Comparison of ENCODE assay signal across 8 cellular contexts in genomic region chr12:69739287-69740191, GRCh38. TPM values are rescaled to one million over a fixed set of nuclear protein-coding genes. Genes with fewer than 3 reads are reported as not detected.
DNase-seq lines count a peak whose midpoint lies in the region; TF ChIP-seq lines count a peak whose summit lies in the region.

No MANE protein-coding gene starts in this region.

- H3K36me3 ChIP-seq in HEK293 (ENCODE audit: control insufficient read depth in 2 of 2, insufficient read depth in 1 of 2, low read length in 2 of 2) (no peaks in the 10 kb centered on the region), MM.1S (replicated peaks; ENCODE audit: insufficient read depth, low read length) (no peaks in the 10 kb centered on the region), left ventricle myocardium inferior (no peaks in the 10 kb centered on the region)

- H3K4me1 ChIP-seq in HEK293 (ENCODE audit: control insufficient read depth, insufficient read depth, low read length) (peaks cover 4% of the 10 kb centered on the region; the same call in 1 of the 2 replicates), MM.1S (ENCODE audit: low read length) (0 out of 2 replicates have a peak, but pooled peaks cover 6% of the 10 kb centered on the region), left ventricle myocardium inferior (peaks cover 31% of the 10 kb centered on the region)

- H4K20me1 ChIP-seq in MM.1S (ENCODE audit: insufficient read depth, low read length): no peaks in the 10 kb centered on the region

- peak overlapping the region; percentile 75 for H2AFZ ChIP-seq in MM.1S (ENCODE audit: low read length)

- intact Hi-C loops in left ventricle myocardium inferior (cut with micrococcal nuclease): no loop called here
- intact Hi-C loops in posterior vena cava (cut with DNase I): no loop called here

- no peaks in the 10 kb centered on the region for H3K27me3 ChIP-seq in MM.1S (replicated peaks; ENCODE audit: insufficient read depth, low read length)
- peaks cover 7% of the 10 kb centered on the region for H3K27me3 ChIP-seq in left ventricle myocardium inferior (ENCODE audit: low read depth)

- H3K79me2 ChIP-seq in MM.1S (ENCODE audit: low read length): peaks cover 47% of the 10 kb centered on the region

- POLR2A ChIA-PET in HEK293 (lab: Yijun Ruan, JAX): interaction anchor here (0.6 kb wide), 1 partner anchor 8 kb away, joined by 3 read pairs; no protein-coding TSS in a partner anchor

- peak overlapping the region; percentile 67 for H3K4me2 ChIP-seq in MM.1S (ENCODE audit: low read depth, low read length)

- H3K9me2 ChIP-seq in MM.1S (replicated peaks; ENCODE audit: insufficient read depth, low read length): no peaks in the 10 kb centered on the region

- no peaks in the 10 kb centered on the region for H3K9me3 ChIP-seq in HEK293 (ENCODE audit: control insufficient read depth, insufficient read depth, low read depth, low read length)
- no peaks in the 10 kb centered on the region for H3K9me3 ChIP-seq in MM.1S (replicated peaks; ENCODE audit: insufficient read depth, low read length)
- no peaks in the 10 kb centered on the region for H3K9me3 ChIP-seq in left ventricle myocardium inferior (replicated peaks)

- DNase-seq in GF-D8 (lab: John Stamatoyannopoulos, UW) (peak; percentile 12), MM.1S (peak; percentile 66), SKM-1 treated with dmso at 0.1 percent for 144 hours (lab: John Stamatoyannopoulos, UW; ENCODE audit: unreplicated experiment) (peak; percentile 38), left ventricle myocardium inferior (peak; percentile 23), posterior vena cava (ENCODE audit: low spot score) (peak; percentile 81), ureter (ENCODE audit: low spot score) (peak; percentile 48)
- peak; percentile 39 for DNase-seq in activated naive CD8-positive, alpha-beta T cell treated with anti-CD3 and anti-CD28 coated beads, Interleukin-2, amount 50 U/mL, for 16 hours (ENCODE audit: low read depth, low spot score)

- H3K9ac ChIP-seq in MM.1S (ENCODE audit: low read length): peak overlapping the region; percentile 66

- H3K4me3 ChIP-seq in HEK293 (ENCODE audit: low read depth, low read length) (peak overlapping the region; percentile 92), MM.1S (ENCODE audit: low read length) (peak overlapping the region; percentile 78), left ventricle myocardium inferior (peak overlapping the region; percentile 91)

- peaks cover 10% of the 10 kb centered on the region for H3F3A ChIP-seq in MM.1S (ENCODE audit: insufficient read depth, low read length)

- peak overlapping the region; percentile 87 for H3K27ac ChIP-seq in HEK293 (ENCODE audit: extremely low read depth, low read depth, low read length)
- H3K27ac ChIP-seq in MM.1S (ENCODE audit: low read length): peak overlapping the region; percentile 69
- peak overlapping the region; percentile 86 for H3K27ac ChIP-seq in left ventricle myocardium inferior (replicated peaks)

- TF ChIP-seq CTCF in HEK293 (tag by site-specific recombination; IDR thresholded peaks at IDR 0.05) (no peak), MM.1S (IDR thresholded peaks at IDR 0.05; ENCODE audit: low read length) (no peak), left ventricle myocardium inferior (IDR thresholded peaks at IDR 0.05; ENCODE audit: borderline replicate concordance) (no peak)

- CTCF ChIA-PET in HEK293 (lab: Yijun Ruan, JAX): interaction anchor here (0.6 to 1.0 kb wide), 3 partner anchors 14 to 100 kb away, joined by 3 to 6 read pairs (median 3); no protein-coding TSS in a partner anchor

TF ChIP-seq in HEK293, 187 proteins besides CTCF, POLR2A, EP300 and RAD21 (continues in another document):
- TF ChIP-seq ZNF2 (tag by site-specific recombination; IDR thresholded peaks at IDR 0.05) (peak; percentile 43), ZSCAN5A (tag by site-specific recombination; IDR thresholded peaks at IDR 0.05) (no peak), ZNF416 (tag by site-specific recombination; IDR thresholded peaks at IDR 0.05) (no peak), ZNF19 (tag by site-specific recombination; IDR thresholded peaks at IDR 0.05; ENCODE audit: low read depth) (no peak), ZNF239 (tag by site-specific recombination; IDR thresholded peaks at IDR 0.05) (no peak), ZNF335 (tag by site-specific recombination; conservative IDR thresholded peaks at IDR 0.05) (peak; percentile 86), ZNF18 (tag by site-specific recombination; IDR thresholded peaks at IDR 0.05) (no peak), ZNF37A (tag by site-specific recombination; IDR thresholded peaks at IDR 0.05) (no peak), ZNF501 (tag by site-specific recombination; IDR thresholded peaks at IDR 0.05) (no peak), ZNF157 (tag by site-specific recombination; IDR thresholded peaks at IDR 0.05) (no peak), ZNF623 (tag by site-specific recombination; IDR thresholded peaks at IDR 0.05) (no peak), ZNF830 (tag by site-specific recombination; IDR thresholded peaks at IDR 0.05; ENCODE audit: low read depth) (no peak), ZNF112 (tag by site-specific recombination; IDR thresholded peaks at IDR 0.05) (no peak), PRDM2 (tag by site-specific recombination; IDR thresholded peaks at IDR 0.05; ENCODE audit: borderline replicate concordance) (no peak), WT1 (tag by site-specific recombination; IDR thresholded peaks at IDR 0.05) (0 out of 2 replicates have a peak, but pooled peaks have one; percentile 11), ZBTB20 (tag by site-specific recombination; IDR thresholded peaks at IDR 0.05) (peak; percentile 79), ZFHX2 (tag by site-specific recombination; conservative IDR thresholded peaks at IDR 0.05) (peak; percentile 57), ZNF707 (tag by site-specific recombination; IDR thresholded peaks at IDR 0.05) (no peak)

RNA-seq across cellular contexts. Expression of gene RAB3IP, which starts 0.9 kb away (rescaled TPM):
- total RNA-seq in left ventricle myocardium inferior: 23.0 TPM
- 10 to 100 TPM in 1 of 2 donors, 1 to 10 TPM in 1; 6.2 to 12.1 TPM for total RNA-seq in posterior vena cava
- total RNA-seq in ureter: 19.4 TPM

RNA-seq across cellular contexts. Expression of gene BEST3, which starts 40.4 kb away (rescaled TPM):
- total RNA-seq in left ventricle myocardium inferior (0.80 TPM), posterior vena cava (not detected), ureter (not detected)

Comparison
In these comparisons a context has a peak if more than half of its experiments do, and no peak if none do; other contexts are left out.
1. Peak in every context shown above with its lines: DNase-seq, H3K4me3 ChIP-seq and H3K27ac ChIP-seq.
2. DNase-seq: peak in every context shown above with its lines; median percentile 81 in posterior vena cava; 66 in MM.1S; 48 in ureter; 39 in activated naive CD8-positive, alpha-beta T cell treated with anti-CD3 and anti-CD28 coated beads, Interleukin-2, amount 50 U/mL, for 16 hours; 38 in SKM-1 treated with dmso at 0.1 percent for 144 hours; 23 in left ventricle myocardium inferior; 12 in GF-D8.